Comparison of ENCODE assay signal across 8 cellular contexts in genomic region chr10:45972106-45972812, GRCh38. TPM values are rescaled to one million over a fixed set of nuclear protein-coding genes. Genes with fewer than 3 reads are reported as not detected.
DNase-seq lines count a peak whose midpoint lies in the region; ATAC-seq and TF ChIP-seq lines count a peak whose summit lies in the region.
"Not testable (repeated sequence)": the region's sequence is repeated elsewhere in the genome, so short reads cannot be mapped to it uniquely, and the experiment has no call there.

TIMM23 (plus strand) TSS chr10:45972489; CDS start chr10:45972625, 136 bp downstream.

- intact Hi-C loops in activated T-helper 2 cell treated with anti-CD3 and anti-CD28 coated beads, Interferon-gamma antibody, Interleukin-2, Interleukin-4, amounts not matched to agents 10 μg/mL and 5 μg/mL and 100 μg/mL, durations not matched to agents 14 hours and 24 hours and 36 hours (cut with micrococcal nuclease): loop anchor here (5.0 kb wide), 1 partner anchor 55 kb away; no protein-coding TSS in a partner anchor
- intact Hi-C loops in naive thymus-derived CD4-positive, alpha-beta T cell (cut with micrococcal nuclease): loop anchor here (1.0 to 10.0 kb wide), 4 partner anchors 58 to 377 kb away; partner anchors contain the start of genes NCOA4 (in 2 of the 2) and ZFAND4 (in 1 of the 2)

- TF ChIP-seq POLR2A in Raji (IDR thresholded peaks at IDR 0.05; ENCODE audit: insufficient read depth, low read depth, low read length): peak; percentile 74

- POLR2A ChIA-PET in naive thymus-derived CD4-positive, alpha-beta T cell (lab: Charles Lee): not testable (repeated sequence)

- H3K4me3 Mint-ChIP-seq in activated T-helper 2 cell treated with anti-CD3 and anti-CD28 coated beads, Interferon-gamma antibody, Interleukin-2, Interleukin-4, amounts not matched to agents 10 μg/mL and 5 μg/mL and 100 μg/mL, durations not matched to agents 14 hours and 24 hours and 36 hours (ENCODE audit: low read depth): peak within 1 kb of the TSS; percentile 96
- peak within 1 kb of the TSS; percentile 97 to 100 (median 99) for H3K4me3 Mint-ChIP-seq in naive thymus-derived CD4-positive, alpha-beta T cell

- peak within 1 kb of the TSS; percentile 86 for H2AFZ ChIP-seq in DND-41 (ENCODE audit: low read depth, low read length)

- peak within 1 kb of the TSS; percentile 67 to 92 for H3K4me3 ChIP-seq in DND-41 (ENCODE audit: low read depth in 1 of 2, low read length in 2 of 2)
- peak within 1 kb of the TSS; percentile 79 for H3K4me3 ChIP-seq in LNCaP clone FGC (ENCODE audit: low read depth, low read length)
- peak within 1 kb of the TSS; percentile 86 for H3K4me3 ChIP-seq in naive thymus-derived CD4-positive, alpha-beta T cell (ENCODE audit: low read length)

- H3K4me1 ChIP-seq in DND-41 (ENCODE audit: insufficient read depth, low read length): peaks cover 26% of the 10 kb centered on the region
- peaks cover 0 to 13% of the 10 kb centered on the region in 2 donors for H3K4me1 ChIP-seq in naive thymus-derived CD4-positive, alpha-beta T cell (ENCODE audit: control insufficient read depth in 2 of 2, insufficient read depth in 2 of 2, low read length in 2 of 2)

- not testable (repeated sequence) for H3K27me3 ChIP-seq in DND-41 (ENCODE audit: insufficient read depth, low read length, poor library complexity); naive thymus-derived CD4-positive, alpha-beta T cell (ENCODE audit: control insufficient read depth in 2 of 2, insufficient read depth in 2 of 2, low read length in 2 of 2)

- H3K4me2 ChIP-seq in DND-41 (ENCODE audit: insufficient read depth, low read length): peak within 1 kb of the TSS; percentile 65

- H3K9me3 ChIP-seq in DND-41 (ENCODE audit: insufficient read depth, low read length, severe bottlenecking); naive thymus-derived CD4-positive, alpha-beta T cell (ENCODE audit: control insufficient read depth in 2 of 3, low read length in 3 of 3): not testable (repeated sequence)

- not testable (repeated sequence) for H3K36me3 ChIP-seq in DND-41 (ENCODE audit: insufficient read depth, low read length); naive thymus-derived CD4-positive, alpha-beta T cell (ENCODE audit: control insufficient read depth in 2 of 3, insufficient read depth in 3 of 3, low read length in 3 of 3)

- CTCF ChIA-PET in naive thymus-derived CD4-positive, alpha-beta T cell (lab: Charles Lee): not testable (repeated sequence)

- DNase-seq in DND-41 (peak; percentile 90), LNCaP clone FGC (ENCODE audit: low read depth) (peak; percentile 63), fibroblast of peridontal ligament (ENCODE audit: extremely low read depth) (peak; percentile 78)
- peak; percentile 85 for DNase-seq in activated T-helper 2 cell treated with anti-CD3 and anti-CD28 coated beads, Interferon-gamma antibody, Interleukin-2, Interleukin-4, amounts not matched to agents 10 μg/mL and 5 μg/mL and 100 μg/mL, durations not matched to agents 14 hours and 24 hours and 36 hours (ENCODE audit: low spot score)
- peak; percentile 81 to 90 (median 88) for DNase-seq in naive thymus-derived CD4-positive, alpha-beta T cell
- peak; percentile 77 to 82 for DNase-seq in stimulated activated CD8-positive, alpha-beta memory T cell treated with anti-CD3 and anti-CD28 coated beads, Interleukin-7, amount 100 ng/mL, for 4 hours (ENCODE audit: low read depth in 2 of 2)

- H3K79me2 ChIP-seq in DND-41 (ENCODE audit: insufficient read depth, low read length): peaks cover 77% of the 10 kb centered on the region

- H3K4me1 Mint-ChIP-seq in activated T-helper 2 cell treated with anti-CD3 and anti-CD28 coated beads, Interferon-gamma antibody, Interleukin-2, Interleukin-4, amounts not matched to agents 10 μg/mL and 5 μg/mL and 100 μg/mL, durations not matched to agents 14 hours and 24 hours and 36 hours (ENCODE audit: low read depth): peaks cover 26% of the 10 kb centered on the region
- H3K4me1 Mint-ChIP-seq in naive thymus-derived CD4-positive, alpha-beta T cell: peaks cover 30 to 67% (median 51%) of the 10 kb centered on the region in 7 donors

- H3K9me3 Mint-ChIP-seq in activated T-helper 2 cell treated with anti-CD3 and anti-CD28 coated beads, Interferon-gamma antibody, Interleukin-2, Interleukin-4, amounts not matched to agents 10 μg/mL and 5 μg/mL and 100 μg/mL, durations not matched to agents 14 hours and 24 hours and 36 hours; naive thymus-derived CD4-positive, alpha-beta T cell: not testable (repeated sequence)

- not testable (repeated sequence) for H4K20me1 ChIP-seq in DND-41 (ENCODE audit: insufficient read depth, low read length)

- peak within 1 kb of the TSS; percentile 88 for H3K27ac Mint-ChIP-seq in activated T-helper 2 cell treated with anti-CD3 and anti-CD28 coated beads, Interferon-gamma antibody, Interleukin-2, Interleukin-4, amounts not matched to agents 10 μg/mL and 5 μg/mL and 100 μg/mL, durations not matched to agents 14 hours and 24 hours and 36 hours
- peak within 1 kb of the TSS; percentile 90 to 98 (median 94) for H3K27ac Mint-ChIP-seq in naive thymus-derived CD4-positive, alpha-beta T cell

- H3K27ac ChIP-seq in DND-41 (ENCODE audit: low read length): peak within 1 kb of the TSS; percentile 81
- peak within 1 kb of the TSS; percentile 75 for H3K27ac ChIP-seq in naive thymus-derived CD4-positive, alpha-beta T cell (ENCODE audit: low read depth, low read length)

- ATAC-seq in DND-41 (ENCODE audit: insufficient read depth, low read depth) (peak; percentile 91), GM21825 (IDR thresholded peaks at IDR 0.05; ENCODE audit: unreplicated experiment) (peak; percentile 68)
- peak; percentile 95 for ATAC-seq in naive thymus-derived CD4-positive, alpha-beta T cell

- TF ChIP-seq CTCF in DND-41 (IDR thresholded peaks at IDR 0.05; ENCODE audit: borderline replicate concordance, extremely low read depth, low read length, poor library complexity, severe bottlenecking); LNCaP clone FGC (IDR thresholded peaks at IDR 0.05; ENCODE audit: control insufficient read depth, extremely low read depth, insufficient read depth): not testable (repeated sequence)

- peak within 1 kb of the TSS; percentile 71 for H3K9ac ChIP-seq in DND-41 (ENCODE audit: low read depth, low read length)

- not testable (repeated sequence) for H3K27me3 Mint-ChIP-seq in activated T-helper 2 cell treated with anti-CD3 and anti-CD28 coated beads, Interferon-gamma antibody, Interleukin-2, Interleukin-4, amounts not matched to agents 10 μg/mL and 5 μg/mL and 100 μg/mL, durations not matched to agents 14 hours and 24 hours and 36 hours (ENCODE audit: low read depth); naive thymus-derived CD4-positive, alpha-beta T cell

- H3K36me3 Mint-ChIP-seq in activated T-helper 2 cell treated with anti-CD3 and anti-CD28 coated beads, Interferon-gamma antibody, Interleukin-2, Interleukin-4, amounts not matched to agents 10 μg/mL and 5 μg/mL and 100 μg/mL, durations not matched to agents 14 hours and 24 hours and 36 hours (ENCODE audit: low read depth): peaks cover 25% of the 10 kb centered on the region
- H3K36me3 Mint-ChIP-seq in naive thymus-derived CD4-positive, alpha-beta T cell: not testable (repeated sequence)

RNA-seq across cellular contexts. Expression of gene TIMM23, which starts in this region (rescaled TPM):
- 90.9 and 93.6 TPM in 2 replicates for total RNA-seq in activated T-helper 2 cell treated with anti-CD3 and anti-CD28 coated beads, Interferon-gamma antibody, Interleukin-2, Interleukin-4, amounts not matched to agents 10 μg/mL and 5 μg/mL and 100 μg/mL, durations not matched to agents 14 hours and 24 hours and 36 hours
- total RNA-seq in naive thymus-derived CD4-positive, alpha-beta T cell: 10 to 100 TPM; 21.0 to 58.1 (median 25.7) TPM
- 10 to 100 TPM; 57.6 to 61.7 TPM for polyA plus RNA-seq in naive thymus-derived CD4-positive, alpha-beta T cell

Comparison
In these comparisons a context has a peak if more than half of its experiments do, and no peak if none do; other contexts are left out.
1. Peak in every context shown above with its lines: DNase-seq, ATAC-seq, H3K4me3 ChIP-seq and H3K27ac ChIP-seq.